Comparison of ENCODE assay signal across 8 cellular contexts in genomic region chr6:156719395-156719719, GRCh38. TPM values are rescaled to one million over a fixed set of nuclear protein-coding genes. Genes with fewer than 3 reads are reported as not detected.
DNase-seq lines count a peak whose midpoint lies in the region; ATAC-seq, FAIRE-seq and TF ChIP-seq lines count a peak whose summit lies in the region.

No MANE protein-coding gene starts in this region.

- no TSS peak for BruUV-seq in IMR-90 (replicated peaks; lab: Mats Ljungman, UMichigan)

- FAIRE-seq in kidney (lab: Jason Lieb, UNC) = no peak

- H3K27ac Mint-ChIP-seq in activated naive CD4-positive, alpha-beta T cell treated with anti-CD3 and anti-CD28 coated beads, Interleukin-2, amount 50 U/mL, for 72 hours = peak overlapping the region; percentile 65 to 85
- peak overlapping the region; percentile 63 to 88 for H3K27ac Mint-ChIP-seq in stimulated activated naive CD8-positive, alpha-beta T cell treated with anti-CD3 and anti-CD28 coated beads, Interleukin-15, amount 100 ng/mL, for 72 hours

- intact Hi-C loops in IMR-90 (cut with micrococcal nuclease) = no loop called here
- intact Hi-C loops in kidney (cut with DNase I) = no loop called here
- intact Hi-C loops in posterior vena cava (cut with DNase I) = no loop called here

- peak overlapping the region; percentile 80 to 87 for H3K4me3 Mint-ChIP-seq in stimulated activated naive CD8-positive, alpha-beta T cell treated with anti-CD3 and anti-CD28 coated beads, Interleukin-15, amount 100 ng/mL, for 72 hours

- H3K27me3 ChIP-seq in IMR-90 (ENCODE audit: control insufficient read depth, insufficient read depth, low read length) = no peaks in the 10 kb centered on the region; the same call in 1 of the 2 replicates

- 96% methylated on average over 4 of the region's 13 CpGs; no CpG with 5 or more reads in 1 of the 2 experiments for WGBS in IMR-90 (ENCODE audit: extremely low coverage in 2 of 2, insufficient read length in 1 of 2), 2 experiments

- DNase-seq in IMR-90 (no peak), kidney (no peak), posterior vena cava (ENCODE audit: low spot score) (no peak), activated gamma-delta T cell (lab: John Stamatoyannopoulos, UW) (no peak), COLO829 (ENCODE audit: low spot score) (no peak)
- DNase-seq in activated naive CD4-positive, alpha-beta T cell treated with anti-CD3 and anti-CD28 coated beads, Interleukin-2, amount 50 U/mL, for 72 hours (ENCODE audit: low spot score in 2 of 2) = no peak
- no peak for DNase-seq in stimulated activated naive CD8-positive, alpha-beta T cell treated with anti-CD3 and anti-CD28 coated beads, Interleukin-15, amount 100 ng/mL, for 72 hours

- TF ChIP-seq RAD21 in IMR-90 (IDR thresholded peaks at IDR 0.05; ENCODE audit: low read length) = no peak

- ATAC-seq in IMR-90 (ENCODE audit: low read depth) (peak; percentile 2; the same call in 1 of the 2 replicates), HG02759 (IDR thresholded peaks at IDR 0.05; ENCODE audit: unreplicated experiment) (no peak)
- ATAC-seq in activated naive CD4-positive, alpha-beta T cell treated with anti-CD3 and anti-CD28 coated beads, Interleukin-2, amount 50 U/mL, for 72 hours = no peak
- ATAC-seq in stimulated activated naive CD8-positive, alpha-beta T cell treated with anti-CD3 and anti-CD28 coated beads, Interleukin-15, amount 100 ng/mL, for 72 hours = no peak

- peak overlapping the region; percentile 44 for H2BK120ac ChIP-seq in IMR-90 (ENCODE audit: low read depth, low read length)

- peak overlapping the region; percentile 49; the same call in 1 of the 3 replicates for H2BK15ac ChIP-seq in IMR-90 (ENCODE audit: low read depth, low read length)

- H3K9me3 ChIP-seq in IMR-90 (ENCODE audit: control insufficient read depth, insufficient read depth, low read length) (no peaks in the 10 kb centered on the region), kidney (ENCODE audit: control insufficient read depth in 1 of 2, low read length in 2 of 2) (no peaks in the 10 kb centered on the region)

- H3K36me3 ChIP-seq in IMR-90 (ENCODE audit: control insufficient read depth, insufficient read depth, low read length) = no peaks in the 10 kb centered on the region
- H3K36me3 ChIP-seq in kidney (ENCODE audit: control insufficient read depth in 1 of 2, insufficient read depth in 2 of 2, low read length in 2 of 2) = no peaks in the 10 kb centered on the region

- peak overlapping the region; percentile 27 to 80; a peak in 3 of 4 replicates for H4K8ac ChIP-seq in IMR-90 (ENCODE audit: low read depth in 2 of 2, low read length in 2 of 2)

- H3K23ac ChIP-seq in IMR-90 (ENCODE audit: low read depth, low read length) = peak overlapping the region; percentile 48; the same call in 1 of the 2 replicates

- H3K9ac ChIP-seq in IMR-90 (ENCODE audit: low read depth, low read length) = no peak overlapping the region
- H3K9ac ChIP-seq in kidney (ENCODE audit: low read length in 2 of 2) = peak overlapping the region; percentile 63 to 98

- dilution Hi-C loops in IMR-90 (cut with HindIII; ENCODE audit: low sequenced_read_pairs, unreplicated experiment) = no loop called here

- peak overlapping the region; percentile 33 for H2BK20ac ChIP-seq in IMR-90 (ENCODE audit: low read depth, low read length)

- H3K4me1 Mint-ChIP-seq in stimulated activated naive CD8-positive, alpha-beta T cell treated with anti-CD3 and anti-CD28 coated beads, Interleukin-15, amount 100 ng/mL, for 72 hours = peaks cover 22% of the 10 kb centered on the region

- no peaks in the 10 kb centered on the region for H4K20me1 ChIP-seq in IMR-90 (ENCODE audit: insufficient read depth, low read length)

- CTCF ChIA-PET in IMR-90 (lab: Yijun Ruan, JAX) = no interaction called here

- peaks cover 8% of the 10 kb centered on the region for H3K4me1 ChIP-seq in IMR-90 (ENCODE audit: control insufficient read depth, insufficient read depth, low read length)
- H3K4me1 ChIP-seq in kidney (ENCODE audit: control insufficient read depth in 1 of 2, insufficient read depth in 1 of 2, low read depth in 1 of 2, low read length in 2 of 2) = peaks cover 15 to 17% of the 10 kb centered on the region in 2 donors

- peak overlapping the region; percentile 87 for H2AFZ ChIP-seq in IMR-90 (replicated peaks; ENCODE audit: low read length, poor library complexity)

- H3K4ac ChIP-seq in IMR-90 (ENCODE audit: low read depth, low read length) = peak overlapping the region; percentile 67

- H2AK9ac ChIP-seq in IMR-90 (replicated peaks; ENCODE audit: low read depth, low read length, poor library complexity) = no peak overlapping the region

- no peak for TF ChIP-seq POLR2A in IMR-90 (IDR thresholded peaks at IDR 0.05; ENCODE audit: low read depth, low read length)

- POLR2A ChIA-PET in IMR-90 (lab: Charles Lee; ENCODE audit: unreplicated experiment) = no interaction called here

- TF ChIP-seq CTCF in IMR-90 (conservative IDR thresholded peaks at IDR 0.05; ENCODE audit: low read depth, low read length) (no peak), kidney (IDR thresholded peaks at IDR 0.05; ENCODE audit: borderline replicate concordance, extremely low read depth, insufficient read depth) (no peak)

- H3K9me3 Mint-ChIP-seq in activated naive CD4-positive, alpha-beta T cell treated with anti-CD3 and anti-CD28 coated beads, Interleukin-2, amount 50 U/mL, for 72 hours = no peaks in the 10 kb centered on the region
- peaks cover 0 to 7% of the 10 kb centered on the region in 2 donors for H3K9me3 Mint-ChIP-seq in stimulated activated naive CD8-positive, alpha-beta T cell treated with anti-CD3 and anti-CD28 coated beads, Interleukin-15, amount 100 ng/mL, for 72 hours

- H3K14ac ChIP-seq in IMR-90 (replicated peaks; ENCODE audit: low read depth, low read length) = peak overlapping the region; percentile 17; the same call in 1 of the 2 replicates

- H3K9me1 ChIP-seq in IMR-90 (ENCODE audit: insufficient read depth, low read length) = peaks cover 2% of the 10 kb centered on the region; the same call in 1 of the 2 replicates

- peak overlapping the region; percentile 10 for H3K18ac ChIP-seq in IMR-90 (ENCODE audit: low read depth, low read length)

- peak overlapping the region; percentile 16 for H3K56ac ChIP-seq in IMR-90 (ENCODE audit: extremely low read depth, insufficient read depth, low read length)

- peak overlapping the region; percentile 1 for H2BK5ac ChIP-seq in IMR-90 (ENCODE audit: low read depth, low read length, poor library complexity, severe bottlenecking)

- H3K4me3 ChIP-seq in IMR-90 (ENCODE audit: insufficient read depth, low read depth, low read length) (no peak overlapping the region), kidney (ENCODE audit: low read length in 2 of 2) (peak overlapping the region; percentile 51)

- H2AK5ac ChIP-seq in IMR-90 (ENCODE audit: low read depth, low read length) = peak overlapping the region; percentile 23; the same call in 1 of the 2 replicates

- in situ Hi-C loops in IMR-90 (cut with MboI; ENCODE audit: low sequenced_read_pairs) = no loop called here

- no peaks in the 10 kb centered on the region for H3K79me1 ChIP-seq in IMR-90 (ENCODE audit: low read depth in 1 of 2, low read length in 2 of 2)

- H3K27ac ChIP-seq in IMR-90 (ENCODE audit: insufficient read depth, low read length) (no peak overlapping the region), kidney (ENCODE audit: low read depth in 2 of 2, low read length in 2 of 2) (peak overlapping the region; percentile 94 to 100)

- peak overlapping the region; percentile 48 for H3K4me2 ChIP-seq in IMR-90 (ENCODE audit: low read depth, low read length)

- no peaks in the 10 kb centered on the region for H3K36me3 Mint-ChIP-seq in activated naive CD4-positive, alpha-beta T cell treated with anti-CD3 and anti-CD28 coated beads, Interleukin-2, amount 50 U/mL, for 72 hours

- peak overlapping the region; percentile 19 for H4K5ac ChIP-seq in IMR-90 (ENCODE audit: low read depth, low read length)

- H4K91ac ChIP-seq in IMR-90 (ENCODE audit: insufficient read depth, low read depth, low read length) = peak overlapping the region; percentile 62; the same call in 1 of the 2 replicates

- no peaks in the 10 kb centered on the region for H3K27me3 Mint-ChIP-seq in stimulated activated naive CD8-positive, alpha-beta T cell treated with anti-CD3 and anti-CD28 coated beads, Interleukin-15, amount 100 ng/mL, for 72 hours

TF ChIP-seq in IMR-90, 13 proteins besides CTCF, POLR2A, EP300 and RAD21:
- no peak for TF ChIP-seq BHLHE40 (IDR thresholded peaks at IDR 0.05; ENCODE audit: low read depth, low read length)

RNA-seq across cellular contexts. Expression of gene ARID1B, which starts 57.8 kb away (rescaled TPM):
- total RNA-seq in IMR-90 (2012; rRNA removed) (14.5 and 22.8 TPM in 2 replicates), kidney (110 TPM), posterior vena cava (10 to 100 TPM; 79.3 to 84.6 TPM)
- polyA plus RNA-seq in IMR-90 (2012; rRNA removed) (17.5 and 20.1 TPM in 2 replicates), kidney (ENCODE audit: insufficient read depth, low read depth, low replicate concordance) (16.4 TPM)
- polyA plus RNA-seq in IMR-90 (2012; cell fraction: cytosol; rRNA removed) = 9.7 and 16.0 TPM in 2 replicates
- 28.7 and 32.4 TPM in 2 replicates for polyA plus RNA-seq in IMR-90 (2012; cell fraction: nucleus; rRNA removed; ENCODE audit: low replicate concordance)
- 10 to 100 TPM; 53.1 to 69.5 TPM for total RNA-seq in activated naive CD4-positive, alpha-beta T cell treated with anti-CD3 and anti-CD28 coated beads, Interleukin-2, amount 50 U/mL, for 72 hours
